7 cellular contexts compared by ENCODE assay signal in the genomic region with DNA sequence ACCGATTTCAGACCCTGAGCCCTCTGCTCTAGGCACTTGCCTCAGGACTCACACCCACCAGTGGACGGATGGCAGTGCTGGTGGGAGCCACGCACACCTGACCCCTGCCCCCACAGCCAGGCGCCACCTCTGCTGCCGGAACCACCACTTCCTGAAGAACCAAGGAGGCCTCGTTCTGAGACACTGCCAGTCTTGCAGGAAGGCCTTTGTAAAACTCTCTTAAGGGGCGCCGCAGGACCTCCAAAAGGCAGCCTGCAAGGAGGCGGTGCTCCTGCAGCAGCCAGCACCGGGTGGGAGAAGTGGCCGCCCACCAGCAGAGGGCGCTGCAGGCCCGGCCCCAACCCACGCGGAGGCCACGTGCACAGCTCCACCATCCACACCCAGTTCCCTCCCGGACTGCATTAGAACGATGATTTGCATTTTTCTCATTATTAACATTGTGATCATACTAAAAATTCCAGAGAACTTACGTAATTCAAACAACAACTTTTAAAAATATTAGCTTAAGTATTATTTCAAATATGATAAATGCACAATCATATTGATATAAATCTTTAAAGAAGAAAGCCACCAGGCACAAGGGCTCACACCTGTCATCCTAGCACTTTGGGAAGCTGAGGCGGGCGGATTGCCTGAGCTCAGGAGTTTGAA. TPM values are rescaled to one million over a fixed set of nuclear protein-coding genes. Genes with fewer than 3 reads are reported as not detected.
DNase-seq lines count a peak whose midpoint lies in the region; ATAC-seq, FAIRE-seq and TF ChIP-seq lines count a peak whose summit lies in the region.

No MANE protein-coding gene starts in this region.

- 62 to 65% (median 65%) methylated on average over 21 of the region's 21 CpGs for WGBS in small intestine, 3 donors

- intact Hi-C loops in Panc1 (cut with micrococcal nuclease; ENCODE audit: unreplicated experiment) (no loop called here), head of caudate nucleus (cut with DNase I) (no loop called here)
- intact Hi-C loops in activated T-helper 2 cell treated with anti-CD3 and anti-CD28 coated beads, Interferon-gamma antibody, Interleukin-2, Interleukin-4, amounts not matched to agents 10 μg/mL and 5 μg/mL and 100 μg/mL, durations not matched to agents 14 hours and 24 hours and 36 hours (cut with micrococcal nuclease) = no loop called here

- BruUV-seq in Panc1 (replicated peaks; lab: Mats Ljungman, UMichigan) = no TSS peak

- no peak overlapping the region for H3K27ac Mint-ChIP-seq in activated T-helper 2 cell treated with anti-CD3 and anti-CD28 coated beads, Interferon-gamma antibody, Interleukin-2, Interleukin-4, amounts not matched to agents 10 μg/mL and 5 μg/mL and 100 μg/mL, durations not matched to agents 14 hours and 24 hours and 36 hours

- H3K4me1 ChIP-seq in Panc1 (ENCODE audit: control insufficient read depth, insufficient read depth, low read length) (no peaks in the 10 kb centered on the region), small intestine (ENCODE audit: control insufficient read depth in 2 of 2, insufficient read depth in 1 of 2, low read depth in 1 of 2, low read length in 1 of 2) (no peaks in the 10 kb centered on the region)

- H3K27me3 ChIP-seq in Panc1 (ENCODE audit: control insufficient read depth, insufficient read depth, low read length) (no peaks in the 10 kb centered on the region), small intestine (ENCODE audit: control insufficient read depth in 2 of 2, insufficient read depth in 2 of 2, low read length in 2 of 2) (no peaks in the 10 kb centered on the region)

- no peaks in the 10 kb centered on the region for H3K27me3 Mint-ChIP-seq in activated T-helper 2 cell treated with anti-CD3 and anti-CD28 coated beads, Interferon-gamma antibody, Interleukin-2, Interleukin-4, amounts not matched to agents 10 μg/mL and 5 μg/mL and 100 μg/mL, durations not matched to agents 14 hours and 24 hours and 36 hours (ENCODE audit: low read depth)

- H3K27ac ChIP-seq in Panc1 (ENCODE audit: low read length) (no peak overlapping the region), small intestine (ENCODE audit: low read depth in 1 of 2, low read length in 1 of 2) (no peak overlapping the region)

- in situ Hi-C loops in Panc1 (cut with HindIII; ENCODE audit: low pct_unique_long_range_greater_than_20kb, low sequenced_read_pairs) = no loop called here

- H3K9me3 ChIP-seq in Panc1 (ENCODE audit: control insufficient read depth, insufficient read depth, low read depth, low read length) (no peaks in the 10 kb centered on the region), small intestine (ENCODE audit: control insufficient read depth, low read depth) (no peaks in the 10 kb centered on the region)

- TF ChIP-seq CTCF in Panc1 (IDR thresholded peaks at IDR 0.05) = peak; percentile 95

- CTCF ChIA-PET in Panc1 (lab: Charles Lee) = interaction anchor here (0.6 to 1.0 kb wide), 4 partner anchors 25 to 628 kb away, joined by 3 to 5 read pairs (median 4); no protein-coding TSS in a partner anchor

- H3K4me3 Mint-ChIP-seq in activated T-helper 2 cell treated with anti-CD3 and anti-CD28 coated beads, Interferon-gamma antibody, Interleukin-2, Interleukin-4, amounts not matched to agents 10 μg/mL and 5 μg/mL and 100 μg/mL, durations not matched to agents 14 hours and 24 hours and 36 hours (ENCODE audit: low read depth) = no peak overlapping the region

- peaks cover 7% of the 10 kb centered on the region for H3K4me1 Mint-ChIP-seq in activated T-helper 2 cell treated with anti-CD3 and anti-CD28 coated beads, Interferon-gamma antibody, Interleukin-2, Interleukin-4, amounts not matched to agents 10 μg/mL and 5 μg/mL and 100 μg/mL, durations not matched to agents 14 hours and 24 hours and 36 hours (ENCODE audit: low read depth)

- no peaks in the 10 kb centered on the region for H3K9me3 Mint-ChIP-seq in activated T-helper 2 cell treated with anti-CD3 and anti-CD28 coated beads, Interferon-gamma antibody, Interleukin-2, Interleukin-4, amounts not matched to agents 10 μg/mL and 5 μg/mL and 100 μg/mL, durations not matched to agents 14 hours and 24 hours and 36 hours

- DNase-seq in GM19239 (ENCODE audit: insufficient read length, low spot score) = peak; percentile 31
- DNase-seq in Panc1 (ENCODE audit: low read depth, low spot score) = no peak
- peak; percentile 45 for DNase-seq in activated T-helper 2 cell treated with anti-CD3 and anti-CD28 coated beads, Interferon-gamma antibody, Interleukin-2, Interleukin-4, amounts not matched to agents 10 μg/mL and 5 μg/mL and 100 μg/mL, durations not matched to agents 14 hours and 24 hours and 36 hours (ENCODE audit: low spot score)
- peak in 30 of 42 donors; percentile 15 to 79 (median 51) for DNase-seq in head of caudate nucleus
- DNase-seq in small intestine = peak; percentile 28

- peak; percentile 93 for ATAC-seq in Panc1
- ATAC-seq in HG03097 (IDR thresholded peaks at IDR 0.05; ENCODE audit: low FRiP score, unreplicated experiment) = no peak
- no peak for ATAC-seq in HG03565 (IDR thresholded peaks at IDR 0.05; ENCODE audit: unreplicated experiment)

- H3K36me3 ChIP-seq in Panc1 (ENCODE audit: control insufficient read depth, insufficient read depth, low read length) = no peaks in the 10 kb centered on the region
- no peaks in the 10 kb centered on the region for H3K36me3 ChIP-seq in small intestine (ENCODE audit: control insufficient read depth in 2 of 2, insufficient read depth in 2 of 2, low read length in 2 of 2)

- peaks cover 21% of the 10 kb centered on the region for H3K36me3 Mint-ChIP-seq in activated T-helper 2 cell treated with anti-CD3 and anti-CD28 coated beads, Interferon-gamma antibody, Interleukin-2, Interleukin-4, amounts not matched to agents 10 μg/mL and 5 μg/mL and 100 μg/mL, durations not matched to agents 14 hours and 24 hours and 36 hours (ENCODE audit: low read depth)

- POLR2A ChIA-PET in Panc1 (lab: Charles Lee) = no interaction called here

- FAIRE-seq in GM19239 (lab: Jason Lieb, UNC) = no peak
- no peak for FAIRE-seq in small intestine (lab: Jason Lieb, UNC)

- H3K4me3 ChIP-seq in Panc1 (ENCODE audit: low read depth in 2 of 2, low read length in 2 of 2) (no peak overlapping the region), small intestine (ENCODE audit: low read depth in 1 of 2, low read length in 2 of 2) (no peak overlapping the region)

RNA-seq across cellular contexts. Expression of a gene that starts 12.8 kb away (rescaled TPM):
- 34.0 TPM for total RNA-seq in Panc1 (2021; ENCODE audit: unreplicated experiment)
- 21.7 TPM for polyA plus RNA-seq in Panc1 (2012; ENCODE audit: insufficient read length)
- 19.6 and 19.9 TPM in 2 replicates for total RNA-seq in activated T-helper 2 cell treated with anti-CD3 and anti-CD28 coated beads, Interferon-gamma antibody, Interleukin-2, Interleukin-4, amounts not matched to agents 10 μg/mL and 5 μg/mL and 100 μg/mL, durations not matched to agents 14 hours and 24 hours and 36 hours
- 1 to 10 TPM in 2 of 3 donors, under 1 TPM in 1; 0.45 to 5.7 (median 3.2) TPM for polyA plus RNA-seq in small intestine

RNA-seq across cellular contexts. Expression of a gene that starts 45.6 kb away (rescaled TPM):
- 1,193 TPM for total RNA-seq in Panc1 (2021; ENCODE audit: unreplicated experiment)
- 933 TPM for polyA plus RNA-seq in Panc1 (2012; ENCODE audit: insufficient read length)
- 1,905 and 1,953 TPM in 2 replicates for total RNA-seq in activated T-helper 2 cell treated with anti-CD3 and anti-CD28 coated beads, Interferon-gamma antibody, Interleukin-2, Interleukin-4, amounts not matched to agents 10 μg/mL and 5 μg/mL and 100 μg/mL, durations not matched to agents 14 hours and 24 hours and 36 hours
- 100 to 1,000 TPM; 241 to 577 (median 242) TPM for polyA plus RNA-seq in small intestine
